ENCODE assay signal across 9 cellular contexts in genomic region chr11:2150206-2150847, GRCh38. TPM values are rescaled to one million over a fixed set of nuclear protein-coding genes. Genes with fewer than 3 reads are reported as not detected.
DNase-seq lines count a peak whose midpoint lies in the region; ATAC-seq and TF ChIP-seq lines count a peak whose summit lies in the region.
"Had no signal": no experiment of that assay in that cellular context is flagged by ENCODE, and none has a peak within 500 bp of the region (broad histone marks: within the 10 kb centered on the region; RNA-seq: fewer than 3 reads in every experiment).

No MANE protein-coding gene starts in this region.

- H3K4me3 Mint-ChIP-seq in progenitor cell of endocrine pancreas (ENCODE audit: low read depth): no peak overlapping the region

- ATAC-seq in GM21390 (IDR thresholded peaks at IDR 0.05; ENCODE audit: unreplicated experiment): no peak

- peaks cover 4% of the 10 kb centered on the region for H3K4me1 Mint-ChIP-seq in progenitor cell of endocrine pancreas (ENCODE audit: low read depth)

- in situ Hi-C loops in GM13977 (cut with MboI; ENCODE audit: low pct_unique_long_range_greater_than_20kb, low sequenced_read_pairs, unreplicated experiment): loop anchor here (25.0 kb wide), 1 partner anchor 463 kb away; the partner anchor contains the start of gene KRTAP5-6

- H3K36me3 Mint-ChIP-seq in progenitor cell of endocrine pancreas (ENCODE audit: insufficient read depth): peaks cover 3% of the 10 kb centered on the region

- DNase-seq in GM13977 (ENCODE audit: low spot score) (no peak), NCI-H2227 treated with DMSO at 0.1 percent for 48 hours (lab: John Stamatoyannopoulos, UW) (peak; percentile 49), dermis microvascular lymphatic vessel endothelial cell (ENCODE audit: low read depth in 2 of 2) (peak; percentile 37 to 66), progenitor cell of endocrine pancreas (ENCODE audit: low spot score, unreplicated experiment) (no peak), 8988T (no peak), HPDE6-E6E7 (ENCODE audit: extremely low spot score) (no peak)
- no peak for DNase-seq in central memory CD4-positive, alpha-beta T cell
- DNase-seq: activated CD4-positive, alpha-beta T cell treated with anti-CD3 and anti-CD28 coated beads for 48 hours had no signal

- no peak overlapping the region for H3K27ac Mint-ChIP-seq in progenitor cell of endocrine pancreas

- peaks cover 50% of the 10 kb centered on the region for H3K27me3 Mint-ChIP-seq in progenitor cell of endocrine pancreas

- TF ChIP-seq CTCF in GM13977 (IDR thresholded peaks at IDR 0.05; ENCODE audit: extremely low read depth, insufficient read depth, missing control alignments) (peak; percentile 38), progenitor cell of endocrine pancreas (IDR thresholded peaks at IDR 0.05; ENCODE audit: unreplicated experiment) (peak; percentile 68)

- H3K9me3 Mint-ChIP-seq in progenitor cell of endocrine pancreas (ENCODE audit: low read depth): no peaks in the 10 kb centered on the region

RNA-seq across cellular contexts. Expression of gene INS, which starts 10.7 kb away (rescaled TPM):
- total RNA-seq in dermis microvascular lymphatic vessel endothelial cell (not detected in 2 replicates), progenitor cell of endocrine pancreas (68.7 and 75.2 TPM in 2 replicates)

RNA-seq across cellular contexts. Expression of gene IGF2, which starts 11.1 kb away (rescaled TPM):
- total RNA-seq in dermis microvascular lymphatic vessel endothelial cell (1.9 and 22.0 TPM in 2 replicates), progenitor cell of endocrine pancreas (4,678 and 5,100 TPM in 2 replicates)

RNA-seq across cellular contexts. Expression of gene TH, which starts 21.3 kb away (rescaled TPM):
- 0.13 TPM in 1 of 2 replicates, not detected in the other for total RNA-seq in dermis microvascular lymphatic vessel endothelial cell
- total RNA-seq in progenitor cell of endocrine pancreas: 0.53 and 1.1 TPM in 2 replicates

Comparison
In these comparisons a context has a peak if more than half of its experiments do, and no peak if none do; other contexts are left out.
1. DNase-seq: peak in NCI-H2227 treated with DMSO at 0.1 percent for 48 hours (single experiment) and dermis microvascular lymphatic vessel endothelial cell (2 of 2); none in GM13977 (single experiment), progenitor cell of endocrine pancreas (single experiment), 8988T (single experiment), central memory CD4-positive, alpha-beta T cell (single experiment) and HPDE6-E6E7 (single experiment).
2. RNA of gene INS, which starts 10.7 kb away (total RNA-seq): 68.7 to 75.2 TPM in progenitor cell of endocrine pancreas; not detected in dermis microvascular lymphatic vessel endothelial cell; every median in the first group is over 10 times any median in the second.
3. RNA of gene IGF2, which starts 11.1 kb away (total RNA-seq): 4,678 to 5,100 TPM in progenitor cell of endocrine pancreas; 1.9 to 22.0 TPM in dermis microvascular lymphatic vessel endothelial cell; every median in the first group is over 100 times any median in the second.